Comparison of ENCODE assay signal across 8 cellular contexts in genomic region chr17:40287494-40288369, GRCh38. TPM values are rescaled to one million over a fixed set of nuclear protein-coding genes. Genes with fewer than 3 reads are reported as not detected.
DNase-seq lines count a peak whose midpoint lies in the region; ATAC-seq and TF ChIP-seq lines count a peak whose summit lies in the region.

TSS of gene CDC6 (plus strand) at chr17:40287879. CDS start at chr17:40289421, 1,542 bp downstream.

- DNase-seq in BE2C (peak; percentile 99), GM19240 (ENCODE audit: insufficient read length, low spot score) (peak; percentile 89), NCI-H526 (lab: John Stamatoyannopoulos, UW) (peak; percentile 99), coronary artery (ENCODE audit: low spot score) (peak; percentile 99), left kidney (ENCODE audit: low read depth, low spot score) (peak; percentile 100)
- peak; percentile 99 for DNase-seq in activated CD4-positive, alpha-beta T cell treated with anti-CD3 and anti-CD28 coated beads for 48 hours
- peak; percentile 98 for DNase-seq in stimulated activated CD4-positive, alpha-beta T cell treated with anti-CD3 and anti-CD28 coated beads, Interleukin-2, amount 100 ng/mL, for 24 hours

- no peaks in the 10 kb centered on the region for H3K9me3 ChIP-seq in BE2C

- H3K27ac ChIP-seq in coronary artery: no peak within 1 kb of the TSS

- H3K4me1 ChIP-seq in BE2C: no peaks in the 10 kb centered on the region

- peak within 1 kb of the TSS; percentile 89 for H3K4me3 ChIP-seq in BE2C (ENCODE audit: low read depth, low read length)
- peak within 1 kb of the TSS; percentile 70 for H3K4me3 ChIP-seq in coronary artery

- peak; percentile 93 for ATAC-seq in HG03460 (IDR thresholded peaks at IDR 0.05; ENCODE audit: unreplicated experiment)

- TF ChIP-seq CTCF in BE2C (IDR thresholded peaks at IDR 0.05; ENCODE audit: low read depth, low read length) (no peak), coronary artery (IDR thresholded peaks at IDR 0.05) (no peak)

- no peaks in the 10 kb centered on the region for H3K27me3 ChIP-seq in BE2C

- peaks cover 21% of the 10 kb centered on the region for H3K36me3 ChIP-seq in BE2C

RNA-seq across cellular contexts. Expression of gene CDC6, which starts in this region (rescaled TPM):
- 7.1 TPM for polyA plus RNA-seq in BE2C (2012; ENCODE audit: insufficient read depth, insufficient read length, low read depth)
